Comparison of ENCODE assay signal across 21 cellular contexts in the genomic region with DNA sequence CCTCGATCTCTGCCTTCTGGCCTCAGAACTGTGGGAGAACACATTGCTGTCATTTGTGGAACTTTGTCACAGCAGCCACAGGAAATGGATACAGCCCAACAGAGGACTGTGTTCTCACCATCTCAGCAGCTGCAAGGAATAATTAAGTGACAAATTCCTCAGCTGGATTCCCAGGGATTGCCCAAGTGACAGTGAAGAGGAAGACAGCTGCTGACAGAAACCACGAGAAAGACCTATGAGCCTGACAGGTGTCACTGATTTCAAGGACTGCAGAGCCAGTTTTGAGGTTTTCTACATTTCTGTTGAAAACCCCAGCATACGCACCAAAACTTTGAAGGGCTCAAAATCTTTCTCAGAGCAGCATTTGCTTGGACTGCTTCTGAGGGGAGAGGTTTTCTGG.
DNase-seq lines count a peak whose midpoint lies in the region; ATAC-seq, FAIRE-seq and TF ChIP-seq lines count a peak whose summit lies in the region.
"Had no signal": no experiment of that assay in that cellular context is flagged by ENCODE, and none has a peak within 500 bp of the region (broad histone marks: within the 10 kb centered on the region; RNA-seq: fewer than 3 reads in every experiment).

No MANE protein-coding gene starts in this region.

- no peak overlapping the region for H2BK15ac ChIP-seq in H1 (ENCODE audit: low read length)

- no peak for TF ChIP-seq CTCF in H1 (IDR thresholded peaks at IDR 0.05; ENCODE audit: control extremely low read depth in 1 of 3, insufficient read depth in 1 of 3, low read depth in 1 of 3, low read length in 3 of 3)
- TF ChIP-seq CTCF in psoas muscle (IDR thresholded peaks at IDR 0.05): no peak

- POLR2A ChIA-PET in H1 (lab: Charles Lee; ENCODE audit: partially characterized antibody): no interaction called here

- H3K27me3 ChIP-seq in H1 (replicated peaks in 1 of 4; ENCODE audit: control insufficient read depth in 3 of 4, extremely low read depth in 1 of 4, insufficient read depth in 3 of 4, low read length in 3 of 4) (no peaks in the 10 kb centered on the region), psoas muscle (ENCODE audit: insufficient read depth in 3 of 3, low read length in 2 of 3) (peaks cover 0 to 9% (median 3%) of the 10 kb centered on the region in 3 donors)
- H3K27me3 ChIP-seq: BLaER1 treated with 17β-estradiol and CSF1 and Interleukin-3, amounts not matched to agents 10 nM and 100 nM; MG63; Peyer's patch had no signal

- H3K79me2 ChIP-seq in H1 (ENCODE audit: control insufficient read depth in 1 of 2, insufficient read depth in 2 of 2, low read length in 2 of 2): no peaks in the 10 kb centered on the region

- ATAC-seq in GM18858 (IDR thresholded peaks at IDR 0.05; ENCODE audit: unreplicated experiment) (peak; percentile 44), psoas muscle (peak in 3 of 4 donors; percentile 32 to 70 (median 43))

- H3K18ac ChIP-seq in H1 (ENCODE audit: extremely low read depth, low read length): no peak overlapping the region

- FAIRE-seq in H1 (lab: Jason Lieb, UNC): no peak

- 89% methylated on average over 3 of the region's 3 CpGs; no CpG with 5 or more reads in 1 of the 2 experiments for WGBS in H1 (ENCODE audit: extremely low coverage in 1 of 2, insufficient coverage in 1 of 2, insufficient read length in 1 of 2, insufficient replicate concordance in 2 of 2, low coverage in 1 of 2, low lambda C conversion rate in 2 of 2, missing lambda C conversion rate in 1 of 2), 2 experiments
- 20 to 31% (median 28%) methylated on average over 3 of the region's 3 CpGs for WGBS in psoas muscle, 3 donors

- no peak overlapping the region for H3K9ac ChIP-seq in H1 (replicated peaks in 1 of 4; ENCODE audit: extremely low read depth in 1 of 4, low read depth in 3 of 4, low read length in 3 of 4)
- H3K9ac ChIP-seq: BLaER1 treated with 17β-estradiol and CSF1 and Interleukin-3, amounts not matched to agents 10 nM and 100 nM had no signal

- TF ChIP-seq POLR2A in H1 (IDR thresholded peaks at IDR 0.05; ENCODE audit: control extremely low read depth in 1 of 2, low read depth in 2 of 2, low read length in 2 of 2): no peak

- no peak overlapping the region for H2BK5ac ChIP-seq in H1 (ENCODE audit: low read depth, low read length)

- peak; percentile 98 for DNase-seq in Jurkat, Clone E6-1 (ENCODE audit: low read depth, low spot score)
- DNase-seq in H1 (ENCODE audit: low read depth in 1 of 2, low spot score in 2 of 2) (no peak), psoas muscle (no peak), NCI-H524 treated with DMSO at 0.1 percent for 48 hours (lab: John Stamatoyannopoulos, UW) (no peak), DMS114 treated with DMSO at 0.1 percent for 48 hours (lab: John Stamatoyannopoulos, UW; ENCODE audit: unreplicated experiment) (no peak), KG1 (lab: John Stamatoyannopoulos, UW) (no peak)
- DNase-seq: CD8-positive, alpha-beta memory T cell; H7; Karpas-422; MG63; NCI-H1092; NCI-H1436 treated with DMSO at 0.1 percent for 48 hours; NCI-H2029 treated with DMSO at 0.1 percent for 48 hours; NCI-H446 treated with DMSO at 0.1 percent for 48 hours; NCI-H748 treated with DMSO at 0.1 percent for 48 hours; NK-92 treated with Interleukin-12 subunit alpha and Interleukin-12 subunit beta, amount 100 ng/mL, for 24 hours; Peyer's patch; SW 1271 had no signal

- TF ChIP-seq EP300 in H1 (IDR thresholded peaks at IDR 0.05; ENCODE audit: borderline replicate concordance in 1 of 2, low read depth in 2 of 2, low read length in 2 of 2): no peak

- H3K14ac ChIP-seq in H1 (ENCODE audit: insufficient read length): no peak overlapping the region

- H3K4ac ChIP-seq in H1 (replicated peaks; ENCODE audit: insufficient read length, low read depth, low read length): no peak overlapping the region

- H3K23ac ChIP-seq in H1 (ENCODE audit: insufficient read length): no peak overlapping the region

- H3K27ac ChIP-seq in H1 (ENCODE audit: low read depth, low read length) (no peak overlapping the region), psoas muscle (no peak overlapping the region)
- H3K27ac ChIP-seq: BLaER1 treated with 17β-estradiol and CSF1 and Interleukin-3, amounts not matched to agents 10 nM and 100 nM; HL-60; Peyer's patch had no signal

- no peak overlapping the region for H2BK20ac ChIP-seq in H1 (ENCODE audit: low read length)

- H2BK12ac ChIP-seq in H1 (ENCODE audit: low read depth, low read length): peak overlapping the region; percentile 60; the same call in 1 of the 2 replicates

- H2BK120ac ChIP-seq in H1 (replicated peaks; ENCODE audit: low read depth, low read length): no peak overlapping the region

- no peak overlapping the region for H4K5ac ChIP-seq in H1 (ENCODE audit: insufficient read length, low read depth, low read length)

- no peaks in the 10 kb centered on the region for H4K20me1 ChIP-seq in H1 (replicated peaks in 1 of 2; ENCODE audit: control insufficient read depth in 1 of 2, insufficient read depth in 2 of 2, low read length in 2 of 2)

- CTCF ChIA-PET in H1 (lab: Charles Lee; ENCODE audit: partially characterized antibody): interaction anchor here (1.2 kb wide), 1 partner anchor 29 kb away, joined by 4 read pairs; no protein-coding TSS in a partner anchor

- H3K4me1 ChIP-seq in H1 (replicated peaks in 1 of 4; ENCODE audit: control insufficient read depth in 3 of 4, insufficient read depth in 4 of 4, low read length in 3 of 4) (no peaks in the 10 kb centered on the region), psoas muscle (no peaks in the 10 kb centered on the region)
- H3K4me1 ChIP-seq: Peyer's patch had no signal

- no peaks in the 10 kb centered on the region for H3K79me1 ChIP-seq in H1 (ENCODE audit: low read depth, low read length)

- H3K56ac ChIP-seq in H1 (replicated peaks; ENCODE audit: insufficient read length, low read depth, low read length): no peak overlapping the region

- H3K36me3 ChIP-seq in H1 (ENCODE audit: control insufficient read depth in 2 of 4, insufficient read depth in 4 of 4, low read length in 3 of 4) (no peaks in the 10 kb centered on the region), psoas muscle (ENCODE audit: insufficient read depth in 1 of 2, low read depth in 1 of 2) (no peaks in the 10 kb centered on the region)
- H3K36me3 ChIP-seq: MG63, Peyer's patch had no signal

- H3K9me3 ChIP-seq in H1 (ENCODE audit: insufficient read depth in 2 of 2, low read depth in 1 of 2, low read length in 1 of 2): 0 out of 4 replicates have a peak, but pooled peaks cover 2 to 4% of the 10 kb centered on the region in 2 experiments
- no peaks in the 10 kb centered on the region for H3K9me3 ChIP-seq in psoas muscle
- H3K9me3 ChIP-seq: MG63 had no signal

- H3K23me2 ChIP-seq in H1 (ENCODE audit: low read depth, low read length): no peaks in the 10 kb centered on the region

- intact Hi-C loops in psoas muscle (cut with DNase I): no loop called here

- H3K4me2 ChIP-seq in H1 (ENCODE audit: insufficient read depth in 1 of 2, low read depth in 2 of 2, low read length in 2 of 2): no peak overlapping the region
- H3K4me2 ChIP-seq: BLaER1 treated with 17β-estradiol and CSF1 and Interleukin-3, amounts not matched to agents 10 nM and 100 nM had no signal

- no peak for TF ChIP-seq RAD21 in H1 (IDR thresholded peaks at IDR 0.05 in 1 of 2, conservative IDR thresholded peaks at IDR 0.05 in 1 of 2; ENCODE audit: low read depth in 2 of 2, low read length in 2 of 2)

- no peak overlapping the region for H2AFZ ChIP-seq in H1 (ENCODE audit: low read length)

- no peak overlapping the region for H4K91ac ChIP-seq in H1 (replicated peaks; ENCODE audit: insufficient read length, low read length)

- no peak overlapping the region for H3K4me3 ChIP-seq in Jurkat, Clone E6-1 (ENCODE audit: low read length)
- H3K4me3 ChIP-seq in H1 (ENCODE audit: extremely low read depth in 1 of 4, insufficient read depth in 2 of 4, low read depth in 3 of 4, low read length in 4 of 4) (no peak overlapping the region), psoas muscle (no peak overlapping the region)
- H3K4me3 ChIP-seq: BLaER1 treated with 17β-estradiol and CSF1 and Interleukin-3, amounts not matched to agents 10 nM and 100 nM; MG63; Peyer's patch had no signal

- H4K8ac ChIP-seq in H1 (ENCODE audit: extremely low read depth, insufficient read depth, low read length): no peak overlapping the region

- no peak overlapping the region for H2AK5ac ChIP-seq in H1 (ENCODE audit: low read depth, low read length)

TF ChIP-seq in H1, 55 proteins besides CTCF, POLR2A, EP300 and RAD21:
- no peak for TF ChIP-seq SP1 (IDR thresholded peaks at IDR 0.05; ENCODE audit: low read depth, low read length)
